Comparison of ENCODE assay signal across 1 cellular context in the genomic region with DNA sequence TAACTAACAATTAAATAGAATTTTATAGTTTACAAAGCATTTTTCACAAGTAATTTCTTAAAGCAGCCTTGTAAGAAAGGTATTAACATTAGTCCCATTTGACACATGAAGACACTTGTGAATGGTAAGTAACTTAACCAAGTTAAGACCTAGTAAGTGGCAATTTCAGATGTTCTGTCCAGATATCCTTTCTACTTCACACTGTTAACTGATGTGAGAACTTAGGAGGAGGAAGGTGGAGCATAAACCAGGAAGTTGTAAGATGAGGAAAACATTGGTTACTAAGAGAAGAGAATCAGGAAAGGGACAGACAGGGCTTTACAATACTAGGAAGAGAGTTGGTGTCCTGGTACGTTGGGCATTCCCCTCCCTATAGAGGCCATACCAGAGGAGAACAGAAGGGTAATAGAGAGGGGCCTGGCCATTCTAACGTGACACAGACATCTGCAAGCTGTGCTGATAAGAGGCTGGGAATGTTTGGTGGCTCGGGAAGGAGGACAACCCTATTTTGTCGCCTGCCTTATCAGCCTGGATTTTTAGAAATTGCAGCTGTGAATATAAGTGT.
TF ChIP-seq lines count a peak whose summit lies in the region.

No MANE protein-coding gene starts in this region.

TF ChIP-seq in endothelial cell of umbilical vein, 7 proteins besides CTCF, POLR2A, EP300 and RAD21:
- TF ChIP-seq MYC (IDR thresholded peaks at IDR 0.05; ENCODE audit: low read depth, low read length) (no peak), GATA2 (IDR thresholded peaks at IDR 0.05; ENCODE audit: insufficient read depth, insufficient read length, low read depth, low read length) (no peak), POLR2AphosphoS5 (IDR thresholded peaks at IDR 0.05; ENCODE audit: insufficient read depth, low read depth, low read length) (no peak), FOS (IDR thresholded peaks at IDR 0.05; ENCODE audit: borderline replicate concordance, insufficient read depth, low read length) (no peak), JUN (IDR thresholded peaks at IDR 0.05; ENCODE audit: borderline replicate concordance, insufficient read depth, insufficient read length, low read depth) (no peak), MAX (IDR thresholded peaks at IDR 0.05; ENCODE audit: insufficient read depth, insufficient read length) (no peak), EZH2 (IDR thresholded peaks at IDR 0.05; ENCODE audit: borderline replicate concordance, low read depth, low read length, severe bottlenecking) (no peak)
